9 cellular contexts compared by ENCODE assay signal in the genomic region with DNA sequence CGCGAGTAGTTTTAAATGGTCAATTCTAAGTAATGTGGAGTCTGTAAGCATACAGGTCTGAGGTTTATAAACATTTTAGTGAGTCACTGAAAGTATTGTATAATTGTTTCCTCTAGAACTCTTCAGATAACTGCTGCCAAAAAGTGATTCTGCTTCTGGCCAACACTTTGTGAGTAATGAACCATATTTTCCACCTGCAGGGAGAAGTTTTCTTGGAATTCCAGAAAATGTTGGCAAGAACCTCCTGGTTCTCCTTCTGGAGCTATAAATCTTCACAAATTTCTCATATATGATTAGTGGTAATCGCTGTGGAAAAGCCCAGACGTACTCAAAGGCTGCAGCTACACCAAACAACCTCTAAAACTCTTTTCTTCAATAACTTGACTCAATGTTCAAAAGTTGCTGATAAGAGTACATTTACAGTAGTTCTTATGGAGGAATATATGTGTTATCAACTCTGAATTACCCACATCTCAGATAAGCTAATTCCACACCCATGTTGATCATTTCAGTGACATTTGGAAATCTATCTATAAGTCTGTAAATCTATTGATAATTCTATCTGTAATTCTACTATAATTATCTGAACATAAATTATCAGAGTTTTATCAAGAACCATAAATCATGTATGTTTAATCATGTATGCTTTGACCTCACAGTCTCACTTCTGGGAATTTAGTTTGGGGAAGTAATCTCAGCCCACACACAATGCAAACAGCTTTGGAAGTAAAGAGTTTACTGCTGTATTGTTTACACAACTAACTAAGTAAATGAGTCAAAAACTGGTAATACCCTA.
DNase-seq lines count a peak whose midpoint lies in the region; ATAC-seq and TF ChIP-seq lines count a peak whose summit lies in the region.
"Had no signal": no experiment of that assay in that cellular context is flagged by ENCODE, and none has a peak within 500 bp of the region (broad histone marks: within the 10 kb centered on the region; RNA-seq: fewer than 3 reads in every experiment).

No MANE protein-coding gene starts in this region.

- no peak for TF ChIP-seq CTCF in osteocyte (IDR thresholded peaks at IDR 0.05)

- no peaks in the 10 kb centered on the region for H3K9me3 ChIP-seq in CD4-positive, alpha-beta memory T cell (ENCODE audit: control insufficient read depth in 1 of 2, low read length in 2 of 2)
- H3K9me3 ChIP-seq in duodenal mucosa (ENCODE audit: control insufficient read depth in 1 of 2, low read length in 2 of 2), result no peaks in the 10 kb centered on the region

- H3K4me1 ChIP-seq in CD4-positive, alpha-beta memory T cell (ENCODE audit: insufficient read depth, low read length), result peaks cover 43% of the 10 kb centered on the region
- peaks cover 7 to 28% of the 10 kb centered on the region in 2 donors for H3K4me1 ChIP-seq in duodenal mucosa (ENCODE audit: control insufficient read depth in 1 of 2, insufficient read depth in 2 of 2, low read length in 2 of 2)

- H3K36me3 Mint-ChIP-seq in CD4-positive, alpha-beta memory T cell, result peaks cover 46 to 65% of the 10 kb centered on the region in 2 donors
- H3K36me3 Mint-ChIP-seq in osteocyte (ENCODE audit: unreplicated experiment), result peaks cover 17% of the 10 kb centered on the region

- peaks cover 18% of the 10 kb centered on the region for H3K36me3 ChIP-seq in CD4-positive, alpha-beta memory T cell (ENCODE audit: insufficient read depth, low read length)
- peaks cover 0 to 6% of the 10 kb centered on the region in 2 donors for H3K36me3 ChIP-seq in duodenal mucosa (ENCODE audit: control insufficient read depth in 1 of 2, insufficient read depth in 2 of 2, low read length in 2 of 2)

- H3K4me3 Mint-ChIP-seq in CD4-positive, alpha-beta memory T cell, result peak overlapping the region in 1 of 8 donors; percentile 11
- H3K4me3 Mint-ChIP-seq in osteocyte (ENCODE audit: unreplicated experiment), result no peak overlapping the region

- no peaks in the 10 kb centered on the region for H3K27me3 ChIP-seq in CD4-positive, alpha-beta memory T cell (ENCODE audit: insufficient read depth, low read length)
- peaks cover 2 to 8% of the 10 kb centered on the region in 2 donors for H3K27me3 ChIP-seq in duodenal mucosa (ENCODE audit: control insufficient read depth in 1 of 2, insufficient read depth in 2 of 2, low read length in 2 of 2)

- peak overlapping the region; percentile 30 to 99 (median 57) for H3K27ac Mint-ChIP-seq in CD4-positive, alpha-beta memory T cell
- H3K27ac Mint-ChIP-seq in osteocyte (ENCODE audit: unreplicated experiment), result peak overlapping the region; percentile 0

- H3K27ac ChIP-seq in CD4-positive, alpha-beta memory T cell (ENCODE audit: low read depth, low read length), result no peak overlapping the region
- H3K27ac ChIP-seq in duodenal mucosa (ENCODE audit: low read depth, low read length), result peak overlapping the region; percentile 2

- POLR2A ChIA-PET in CD4-positive, alpha-beta memory T cell (lab: Charles Lee; ENCODE audit: partially characterized antibody), result interaction anchor here (0.8 to 11.0 kb wide), 6 partner anchors 14 to 82 kb away, joined by 3 to 125 read pairs (median 3); a partner anchor contains a TSS

- CTCF ChIA-PET in CD4-positive, alpha-beta memory T cell (lab: Charles Lee; ENCODE audit: partially characterized antibody), result interaction anchor here (1.2 kb wide), 1 partner anchor 138 kb away, joined by 4 read pairs; no protein-coding TSS in a partner anchor

- H3K9me3 Mint-ChIP-seq in CD4-positive, alpha-beta memory T cell, result no peaks in the 10 kb centered on the region
- H3K9me3 Mint-ChIP-seq in osteocyte (ENCODE audit: unreplicated experiment), result no peaks in the 10 kb centered on the region

- no peak overlapping the region for H3K9ac ChIP-seq in duodenal mucosa (ENCODE audit: low read depth in 1 of 2, low read length in 2 of 2)

- no peaks in the 10 kb centered on the region for H3K27me3 Mint-ChIP-seq in CD4-positive, alpha-beta memory T cell
- no peaks in the 10 kb centered on the region for H3K27me3 Mint-ChIP-seq in osteocyte (ENCODE audit: unreplicated experiment)

- no peak overlapping the region for H3K4me3 ChIP-seq in CD4-positive, alpha-beta memory T cell (ENCODE audit: low read length in 2 of 2)
- H3K4me3 ChIP-seq in duodenal mucosa (ENCODE audit: low read depth in 1 of 2, low read length in 2 of 2), result no peak overlapping the region

- no peak for ATAC-seq in GM21423 (IDR thresholded peaks at IDR 0.05; ENCODE audit: unreplicated experiment)

- intact Hi-C loops in CD4-positive, alpha-beta memory T cell (cut with micrococcal nuclease), result no loop called here

- no peak for DNase-seq in CD4-positive, alpha-beta memory T cell
- DNase-seq in OCI-M1 (lab: John Stamatoyannopoulos, UW) (peak; percentile 63), osteocyte (ENCODE audit: extremely low spot score, unreplicated experiment) (no peak), retina (no peak), COR-L47 (lab: John Stamatoyannopoulos, UW) (no peak), NCI-H146 (lab: John Stamatoyannopoulos, UW) (no peak)
- DNase-seq: cortex of kidney had no signal

- H3K4me1 Mint-ChIP-seq in CD4-positive, alpha-beta memory T cell, result peaks cover 35 to 57% (median 43%) of the 10 kb centered on the region in 4 donors
- peaks cover 40% of the 10 kb centered on the region for H3K4me1 Mint-ChIP-seq in osteocyte (ENCODE audit: unreplicated experiment)
